13 cellular contexts compared by ENCODE assay signal in genomic region chr22:37487129-37487528, GRCh38. TPM values are rescaled to one million over a fixed set of nuclear protein-coding genes. Genes with fewer than 3 reads are reported as not detected.
DNase-seq lines count a peak whose midpoint lies in the region; ATAC-seq and TF ChIP-seq lines count a peak whose summit lies in the region.
"Had no signal": no experiment of that assay in that cellular context is flagged by ENCODE, and none has a peak within 500 bp of the region (broad histone marks: within the 10 kb centered on the region; RNA-seq: fewer than 3 reads in every experiment).

No MANE protein-coding gene starts in this region.

- CTCF ChIA-PET in activated naive CD4-positive, alpha-beta T cell treated with anti-CD3 and anti-CD28 coated beads, Interleukin-2, amount 10 ng/mL, durations not matched to agents 7 days and 5 days (lab: Charles Lee): interaction anchor here (0.8 to 2.5 kb wide), 3 partner anchors 11 to 15 kb away, joined by 3 to 20 read pairs (median 5); no protein-coding TSS in a partner anchor
- CTCF ChIA-PET in Panc1 (lab: Charles Lee): no interaction called here

- H3K9me3 ChIP-seq in Panc1 (ENCODE audit: control insufficient read depth, insufficient read depth, low read depth, low read length) (no peaks in the 10 kb centered on the region), spleen (no peaks in the 10 kb centered on the region)
- H3K9me3 ChIP-seq: esophagus squamous epithelium had no signal

- peaks cover 1% of the 10 kb centered on the region for H3K9me3 Mint-ChIP-seq in activated naive CD4-positive, alpha-beta T cell treated with anti-CD3 and anti-CD28 coated beads, Interleukin-2, amount 10 ng/mL, durations not matched to agents 7 days and 5 days
- no peaks in the 10 kb centered on the region for H3K9me3 Mint-ChIP-seq in type B pancreatic cell

- H3K4me3 Mint-ChIP-seq in activated naive CD4-positive, alpha-beta T cell treated with anti-CD3 and anti-CD28 coated beads, Interleukin-2, amount 10 ng/mL, durations not matched to agents 7 days and 5 days: peak overlapping the region; percentile 89
- H3K4me3 Mint-ChIP-seq in type B pancreatic cell: no peak overlapping the region

- TF ChIP-seq CTCF in Panc1 (IDR thresholded peaks at IDR 0.05) (no peak), spleen (IDR thresholded peaks at IDR 0.05 in 8 of 11, conservative IDR thresholded peaks at IDR 0.05 in 3 of 11) (no peak), type B pancreatic cell (conservative IDR thresholded peaks at IDR 0.05) (no peak)

- POLR2A ChIA-PET in Panc1 (lab: Charles Lee): interaction anchor here (0.6 kb wide), 1 partner anchor 400 kb away, joined by 3 read pairs; no protein-coding TSS in a partner anchor

- H3K4me1 ChIP-seq in Panc1 (ENCODE audit: control insufficient read depth, insufficient read depth, low read length) (peaks cover 9% of the 10 kb centered on the region), spleen (peaks cover 15 to 60% (median 45%) of the 10 kb centered on the region in 6 donors)

- TF ChIP-seq POLR2A in spleen (IDR thresholded peaks at IDR 0.05): no peak

- peak overlapping the region; percentile 90 for H3K27ac Mint-ChIP-seq in activated naive CD4-positive, alpha-beta T cell treated with anti-CD3 and anti-CD28 coated beads, Interleukin-2, amount 10 ng/mL, durations not matched to agents 7 days and 5 days
- no peak overlapping the region for H3K27ac Mint-ChIP-seq in type B pancreatic cell

- H3K27me3 ChIP-seq in Panc1 (ENCODE audit: control insufficient read depth, insufficient read depth, low read length): no peaks in the 10 kb centered on the region
- H3K27me3 ChIP-seq in spleen (replicated peaks in 1 of 7): no peaks in the 10 kb centered on the region

- H3K4me1 Mint-ChIP-seq in activated naive CD4-positive, alpha-beta T cell treated with anti-CD3 and anti-CD28 coated beads, Interleukin-2, amount 10 ng/mL, durations not matched to agents 7 days and 5 days: peaks cover 58% of the 10 kb centered on the region
- peaks cover 34% of the 10 kb centered on the region for H3K4me1 Mint-ChIP-seq in type B pancreatic cell (ENCODE audit: unreplicated experiment)

- peak overlapping the region; percentile 39; the same call in 1 of the 2 replicates for H3K27ac ChIP-seq in Panc1 (ENCODE audit: low read length)
- H3K27ac ChIP-seq in spleen: peak overlapping the region in 6 of 8 donors; percentile 86 to 98 (median 94)

- no peaks in the 10 kb centered on the region for H3K36me3 ChIP-seq in Panc1 (ENCODE audit: control insufficient read depth, insufficient read depth, low read length)
- peaks cover 0 to 19% (median 0%) of the 10 kb centered on the region in 6 donors for H3K36me3 ChIP-seq in spleen

- no TSS peak for BruUV-seq in Panc1 (replicated peaks; lab: Mats Ljungman, UMichigan)

- H3K27me3 Mint-ChIP-seq in activated naive CD4-positive, alpha-beta T cell treated with anti-CD3 and anti-CD28 coated beads, Interleukin-2, amount 10 ng/mL, durations not matched to agents 7 days and 5 days: peaks cover 4% of the 10 kb centered on the region
- H3K27me3 Mint-ChIP-seq in type B pancreatic cell: peaks cover 24% of the 10 kb centered on the region

- 72 to 82% (median 78%) methylated on average over 10 of the region's 10 CpGs for WGBS in spleen, 5 donors

- peaks cover 24% of the 10 kb centered on the region for H3K36me3 Mint-ChIP-seq in activated naive CD4-positive, alpha-beta T cell treated with anti-CD3 and anti-CD28 coated beads, Interleukin-2, amount 10 ng/mL, durations not matched to agents 7 days and 5 days
- peaks cover 6% of the 10 kb centered on the region for H3K36me3 Mint-ChIP-seq in type B pancreatic cell

- in situ Hi-C loops in Panc1 (cut with HindIII; ENCODE audit: low pct_unique_long_range_greater_than_20kb, low sequenced_read_pairs): no loop called here

- ATAC-seq in Panc1 (no peak), HG02840 (IDR thresholded peaks at IDR 0.05; ENCODE audit: low FRiP score, unreplicated experiment) (no peak)

- no peak for DNase-seq in activated naive CD4-positive, alpha-beta T cell treated with anti-CD3 and anti-CD28 coated beads, Interleukin-2, amount 10 ng/mL, durations not matched to agents 7 days and 5 days
- DNase-seq in activated naive CD4-positive, alpha-beta T cell (lab: John Stamatoyannopoulos, UW): no peak
- DNase-seq in Panc1 (ENCODE audit: low read depth, low spot score) (no peak), dermis blood vessel endothelial cell (peak; percentile 12), spleen (no peak), type B pancreatic cell (ENCODE audit: extremely low spot score, unreplicated experiment) (no peak), NCI-H526 (lab: John Stamatoyannopoulos, UW) (no peak)
- DNase-seq: activated effector memory CD4-positive, alpha-beta T cell treated with Interleukin-2 at 50 U/mL for 16 hours; cerebellar nuclear complex; esophagus squamous epithelium had no signal

- intact Hi-C loops in Panc1 (cut with micrococcal nuclease; ENCODE audit: unreplicated experiment): no loop called here
- intact Hi-C loops in spleen (cut with DNase I; ENCODE audit: low total_unique reads): no loop called here

- H3K4me3 ChIP-seq in Panc1 (ENCODE audit: low read depth in 2 of 2, low read length in 2 of 2): no peak overlapping the region
- peak overlapping the region in 2 of 8 donors; percentile 88 to 92 for H3K4me3 ChIP-seq in spleen
- H3K4me3 ChIP-seq: lung had no signal

RNA-seq across cellular contexts. Expression of gene MFNG, which starts 0.9 kb away (rescaled TPM):
- total RNA-seq in Panc1 (2021; ENCODE audit: unreplicated experiment) (7.1 TPM), dermis blood vessel endothelial cell (163 and 228 TPM in 2 replicates), spleen (100 to 1,000 TPM in 4 of 7 donors, 10 to 100 TPM in 3; 93.5 to 138 (median 101) TPM), type B pancreatic cell (ENCODE audit: low replicate concordance) (0.76 and 0.82 TPM in 2 replicates)
- 7.5 TPM for polyA plus RNA-seq in Panc1 (2012; ENCODE audit: insufficient read length)
- polyA plus RNA-seq in spleen: 10 to 100 TPM; 38.7 to 65.8 (median 51.1) TPM
- total RNA-seq: HT1080 had no signal

RNA-seq across cellular contexts. Expression of gene CARD10, which starts 32.1 kb away (rescaled TPM):
- total RNA-seq in Panc1 (2021; ENCODE audit: unreplicated experiment) (43.1 TPM), dermis blood vessel endothelial cell (55.8 and 61.6 TPM in 2 replicates), spleen (10 to 100 TPM in 4 of 7 donors, 1 to 10 TPM in 3; 6.9 to 12.5 (median 11.3) TPM), type B pancreatic cell (ENCODE audit: low replicate concordance) (9.9 and 14.8 TPM in 2 replicates)
- polyA plus RNA-seq in Panc1 (2012; ENCODE audit: insufficient read length): 49.6 TPM
- 1 to 10 TPM; 2.5 to 9.1 (median 5.7) TPM for polyA plus RNA-seq in spleen

RNA-seq across cellular contexts. Expression of gene ELFN2, which starts 59.9 kb away (rescaled TPM):
- total RNA-seq in Panc1 (2021; ENCODE audit: unreplicated experiment) (2.9 TPM), dermis blood vessel endothelial cell (under 0.01 and 0.14 TPM in 2 replicates), spleen (under 1 TPM in 6 of 7 donors, not detected in 1; 0.05 to 0.19 (median 0.10) TPM), type B pancreatic cell (ENCODE audit: low replicate concordance) (0.53 and 1.3 TPM in 2 replicates)
- 3.9 TPM for polyA plus RNA-seq in Panc1 (2012; ENCODE audit: insufficient read length)
- polyA plus RNA-seq in spleen: under 1 TPM; 0.02 to 0.10 (median 0.02) TPM
- total RNA-seq: esophagus squamous epithelium had no signal

Comparison
In these comparisons a context has a peak if more than half of its experiments do, and no peak if none do; other contexts are left out.
1. RNA of gene MFNG, which starts 0.9 kb away (total RNA-seq): 163 to 228 TPM in dermis blood vessel endothelial cell and 93.5 to 138 TPM in spleen; 7.1 TPM in Panc1 (single experiment) and 0.76 to 0.82 TPM in type B pancreatic cell; every median in the first group is over 10 times any median in the second.